ENCODE assay signal across 12 cellular contexts in genomic region chr7:77079112-77079511, GRCh38. TPM values are rescaled to one million over a fixed set of nuclear protein-coding genes. Genes with fewer than 3 reads are reported as not detected.
A peak's percentile ranks its signal among the peaks of the same experiment; 100 is the strongest.
DNase-seq lines count a peak whose midpoint lies in the region; ATAC-seq, FAIRE-seq and TF ChIP-seq lines count a peak whose summit lies in the region.
"Not testable (repeated sequence)": the region's sequence is repeated elsewhere in the genome, so short reads cannot be mapped to it uniquely, and the experiment has no call there.
"Had no signal": no experiment of that assay in that cellular context is flagged by ENCODE, and none has a peak within 500 bp of the region (broad histone marks: within the 10 kb centered on the region; RNA-seq: fewer than 3 reads in every experiment).

No MANE protein-coding gene starts in this region.

- not testable (repeated sequence) for H3K36me3 ChIP-seq in PC-3 (ENCODE audit: low read depth, low read length); pancreas; skeletal muscle tissue (ENCODE audit: control insufficient read depth in 3 of 3, insufficient read depth in 3 of 3, low read length in 3 of 3)

- not testable (repeated sequence) for H3F3A ChIP-seq in PC-3 (ENCODE audit: low read length, unreplicated experiment)

- not testable (repeated sequence) for H3K27me3 ChIP-seq in PC-3 (ENCODE audit: low read length); pancreas; skeletal muscle tissue (ENCODE audit: control insufficient read depth in 3 of 3, insufficient read depth in 3 of 3, low read length in 3 of 3)

- H3K4me1 ChIP-seq in PC-3 (ENCODE audit: insufficient read depth, low read length), result peaks cover 11% of the 10 kb centered on the region; the same call in 1 of the 2 replicates
- not testable (repeated sequence) for H3K4me1 ChIP-seq in pancreas; skeletal muscle tissue (ENCODE audit: control insufficient read depth in 3 of 3, insufficient read depth in 3 of 3, low read length in 3 of 3)

- not testable (repeated sequence) for H3K9me3 ChIP-seq in PC-3 (ENCODE audit: low read length); pancreas; skeletal muscle tissue (ENCODE audit: control insufficient read depth in 3 of 3, low read length in 3 of 3)

- CTCF ChIA-PET in PC-3 (lab: Charles Lee), result not testable (repeated sequence)

- not testable (repeated sequence) for H3K4me3 ChIP-seq in PC-3 (ENCODE audit: low read length); pancreas; skeletal muscle tissue (ENCODE audit: low read length in 3 of 3)

- not testable (repeated sequence) for H3K9me2 ChIP-seq in PC-3 (replicated peaks; ENCODE audit: low read length)

- POLR2A ChIA-PET in PC-3 (lab: Charles Lee; ENCODE audit: unreplicated experiment), result not testable (repeated sequence)

- H3K9ac ChIP-seq in PC-3 (ENCODE audit: low read length); skeletal muscle tissue (ENCODE audit: low read depth in 1 of 3, low read length in 3 of 3): not testable (repeated sequence)

- not testable (repeated sequence) for H3K79me2 ChIP-seq in PC-3 (ENCODE audit: low read length)

- peak; percentile 1 for DNase-seq in PC-3
- DNase-seq in Right ventricle myocardium superior, left cardiac atrium, left colon, pancreas: not testable (repeated sequence)

- not testable (repeated sequence) for H3K4me2 ChIP-seq in PC-3 (ENCODE audit: low read length)

- intact Hi-C loops in PC-3 (cut with micrococcal nuclease); Right ventricle myocardium superior (cut with DNase I); left cardiac atrium (cut with DNase I); left colon (cut with DNase I, micrococcal nuclease); pancreas (cut with DNase I): not testable (repeated sequence)

- H4K20me1 ChIP-seq in PC-3 (ENCODE audit: low read length), result not testable (repeated sequence)

- not testable (repeated sequence) for H2AFZ ChIP-seq in PC-3 (ENCODE audit: low read length)

- not testable (repeated sequence) for BruUV-seq in PC-3 (replicated peaks; lab: Mats Ljungman, UMichigan)

- ATAC-seq in PC-3, result peak; percentile 48
- ATAC-seq in Right ventricle myocardium superior (ENCODE audit: poor library complexity), result peak; percentile 97
- peak; percentile 79 to 92 for ATAC-seq in left cardiac atrium
- peak; percentile 15 for ATAC-seq in left colon
- peak in 3 of 4 donors; percentile 21 to 29 (median 29) for ATAC-seq in pancreas

- not testable (repeated sequence) for TF ChIP-seq CTCF in PC-3 (conservative IDR thresholded peaks at IDR 0.05; ENCODE audit: low read depth, low read length); pancreas (IDR thresholded peaks at IDR 0.05)

- H3K27ac ChIP-seq in PC-3 (ENCODE audit: low read length) (peak overlapping the region; percentile 71), skeletal muscle tissue (ENCODE audit: low read depth, low read length) (peak overlapping the region; percentile 40)
- not testable (repeated sequence) for H3K27ac ChIP-seq in pancreas

- FAIRE-seq in pancreas (lab: Jason Lieb, UNC), result peak; percentile 32

RNA-seq across cellular contexts. Expression of gene SPDYE18, which starts 16.8 kb away (rescaled TPM):
- total RNA-seq in PC-3 (2014; rRNA removed) (1.1 TPM in 1 of 2 replicates, not detected in the other), Right ventricle myocardium superior (0.22 TPM), left cardiac atrium (under 1 TPM; 0.50 to 0.94 TPM), left colon (under 1 TPM; 0.42 to 0.46 TPM), pancreas (under 1 TPM in 5 of 6 donors, not detected in 1; 0.31 to 0.87 (median 0.37) TPM), skeletal muscle tissue (not detected)
- polyA plus RNA-seq in pancreas, result under 1 TPM; 0.49 to 0.70 TPM
- total RNA-seq: G401, H1, H9 had no signal
- polyA plus RNA-seq: CD8-positive, alpha-beta memory T cell; H1 had no signal

RNA-seq across cellular contexts. Expression of gene CCDC146, which starts 43.3 kb away (rescaled TPM):
- total RNA-seq in PC-3 (2014; rRNA removed) (4.7 TPM in 1 of 2 replicates, not detected in the other), Right ventricle myocardium superior (13.5 TPM), left cardiac atrium (1 to 10 TPM; 4.7 to 6.8 TPM), left colon (10 to 100 TPM; 11.6 to 15.7 TPM), pancreas (1 to 10 TPM; 2.5 to 7.1 (median 3.3) TPM), skeletal muscle tissue (16.7 TPM)
- 1 to 10 TPM; 3.3 to 7.9 TPM for polyA plus RNA-seq in pancreas

RNA-seq across cellular contexts. Expression of gene SPDYE17, which starts 47.0 kb away (rescaled TPM):
- total RNA-seq in PC-3 (2014; rRNA removed), result not detected in 2 replicates
- total RNA-seq in Right ventricle myocardium superior, result not detected
- total RNA-seq in left cardiac atrium, result not detected
- not detected for total RNA-seq in left colon
- not detected for total RNA-seq in pancreas
- not detected for polyA plus RNA-seq in pancreas
- not detected for total RNA-seq in skeletal muscle tissue
- total RNA-seq: CD4-positive, CD25-positive, alpha-beta regulatory T cell; CD8-positive, alpha-beta memory T cell; G401; GM12878; H1; H9 had no signal
- polyA plus RNA-seq: CD4-positive, CD25-positive, alpha-beta regulatory T cell; CD8-positive, alpha-beta memory T cell; GM12878; H1 had no signal

Comparison
In these comparisons a context has a peak if more than half of its experiments do, and no peak if none do; other contexts are left out.
1. ATAC-seq: peak in every context shown above with its lines; median percentile 97 in Right ventricle myocardium superior; 86 in left cardiac atrium; 48 in PC-3; 29 in pancreas; 15 in left colon.